19 cellular contexts compared by ENCODE assay signal in the genomic region with DNA sequence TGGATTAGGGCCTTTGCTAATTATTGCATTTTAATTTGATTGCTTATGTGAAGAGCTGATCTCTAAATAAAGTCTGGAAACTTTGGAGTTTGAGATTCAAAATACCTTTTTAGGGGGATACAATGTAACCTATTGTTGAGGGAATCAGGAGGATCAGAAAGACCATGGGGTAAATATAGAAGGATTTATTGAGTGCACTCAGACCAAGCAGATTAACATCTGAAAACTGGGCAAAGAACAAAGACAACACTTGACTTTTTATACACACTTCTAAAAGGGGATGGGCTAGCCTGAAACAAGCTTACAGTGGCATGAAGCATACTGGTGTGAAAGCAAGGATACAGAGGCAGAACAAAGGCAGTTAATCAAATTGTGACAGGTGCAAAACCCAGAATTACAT.
DNase-seq lines count a peak whose midpoint lies in the region; TF ChIP-seq lines count a peak whose summit lies in the region.
"Had no signal": no experiment of that assay in that cellular context is flagged by ENCODE, and none has a peak within 500 bp of the region (broad histone marks: within the 10 kb centered on the region; RNA-seq: fewer than 3 reads in every experiment).

No MANE protein-coding gene starts in this region.

- intact Hi-C loops in uterus (cut with DNase I; ENCODE audit: low total_unique reads): no loop called here

- no peaks in the 10 kb centered on the region for H3K4me1 ChIP-seq in uterus
- H3K4me1 ChIP-seq: BLaER1 treated with 17β-estradiol and CSF1 and Interleukin-3, amounts not matched to agents 10 nM and 100 nM; SJSA1 had no signal

- no peak overlapping the region for H3K27ac ChIP-seq in uterus
- H3K27ac ChIP-seq: 22Rv1; BLaER1 treated with 17β-estradiol and CSF1 and Interleukin-3, amounts not matched to agents 10 nM and 100 nM; HL-60; SJSA1 had no signal

- TF ChIP-seq CTCF in choroid plexus epithelial cell (conservative IDR thresholded peaks at IDR 0.05; ENCODE audit: low read depth, low read length) (no peak), uterus (IDR thresholded peaks at IDR 0.05) (no peak)

- no peaks in the 10 kb centered on the region for H3K27me3 ChIP-seq in uterus
- H3K27me3 ChIP-seq: BLaER1 treated with 17β-estradiol and CSF1 and Interleukin-3, amounts not matched to agents 10 nM and 100 nM; SJSA1 had no signal

- TF ChIP-seq POLR2A in uterus (IDR thresholded peaks at IDR 0.05): no peak

- no peaks in the 10 kb centered on the region for H3K36me3 ChIP-seq in uterus
- H3K36me3 ChIP-seq: BLaER1 treated with 17β-estradiol and CSF1 and Interleukin-3, amounts not matched to agents 10 nM and 100 nM; SJSA1 had no signal

- no peaks in the 10 kb centered on the region for H3K9me3 ChIP-seq in uterus

- DNase-seq in DMS53 (lab: John Stamatoyannopoulos, UW): peak; percentile 17
- DNase-seq in DMS53 treated with DMSO at 0.1 percent for 48 hours (lab: John Stamatoyannopoulos, UW; ENCODE audit: unreplicated experiment): no peak
- DNase-seq in NCI-H2171 (lab: John Stamatoyannopoulos, UW): peak; percentile 60
- peak; percentile 3 for DNase-seq in choroid plexus epithelial cell (ENCODE audit: low read depth)
- peak; percentile 1 for DNase-seq in iris pigment epithelial cell (ENCODE audit: low read depth)
- DNase-seq in uterus: no peak
- DNase-seq in HK-2 (ENCODE audit: unreplicated experiment): no peak
- DNase-seq in NCI-H1694 (lab: John Stamatoyannopoulos, UW): no peak
- DNase-seq: HCEC 1CT, KG1, MM.1S, NCI-H1436 treated with DMSO at 0.1 percent for 48 hours, NCI-H2107, RPMI8226, SW 1271 had no signal

- H3K4me3 ChIP-seq in choroid plexus epithelial cell (ENCODE audit: low read depth, low read length) (no peak overlapping the region), uterus (no peak overlapping the region)
- H3K4me3 ChIP-seq: BLaER1 treated with 17β-estradiol and CSF1 and Interleukin-3, amounts not matched to agents 10 nM and 100 nM; SJSA1 had no signal

Comparison
In these comparisons a context has a peak if more than half of its experiments do, and no peak if none do; other contexts are left out.
1. DNase-seq: peak in DMS53 (single experiment), NCI-H2171 (single experiment), choroid plexus epithelial cell (single experiment) and iris pigment epithelial cell (single experiment); none in DMS53 treated with DMSO at 0.1 percent for 48 hours (single experiment), uterus (0 of 2), HK-2 (single experiment) and NCI-H1694 (single experiment).